In the genomic region with DNA sequence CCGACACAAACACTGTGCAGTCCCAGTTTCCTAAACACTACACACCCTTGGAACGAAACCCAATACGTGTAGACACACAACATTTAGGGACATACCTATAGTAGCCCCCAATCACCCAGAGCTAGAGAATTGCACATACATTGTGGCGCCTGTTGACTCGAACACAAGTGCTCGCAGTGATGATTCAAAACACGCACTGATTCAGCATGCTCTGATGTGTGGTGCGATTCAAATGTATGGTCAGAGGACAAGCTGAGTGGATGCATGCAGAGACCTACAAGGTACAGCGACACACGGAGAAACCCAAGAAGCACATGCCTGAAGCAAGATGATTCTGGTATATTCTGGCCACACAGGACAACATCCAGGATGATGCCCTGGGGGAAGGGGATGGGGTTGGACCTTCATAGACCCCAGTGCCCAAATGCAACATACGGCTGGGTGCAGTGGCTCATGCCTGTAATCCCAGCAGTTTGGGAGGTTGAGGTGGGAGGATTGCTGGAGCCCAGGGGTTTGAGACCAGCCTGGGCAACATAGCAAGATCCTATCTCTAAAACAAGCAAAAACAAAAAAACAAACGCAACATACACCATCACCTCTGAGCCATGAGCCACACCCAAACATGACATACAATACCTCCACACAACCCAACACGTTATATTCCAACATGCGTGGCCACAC, we compare ENCODE assay signal across 11 cellular contexts. TPM values are rescaled to one million over a fixed set of nuclear protein-coding genes. Genes with fewer than 3 reads are reported as not detected.
DNase-seq lines count a peak whose midpoint lies in the region; ATAC-seq and TF ChIP-seq lines count a peak whose summit lies in the region.
"Had no signal": no experiment of that assay in that cellular context is flagged by ENCODE, and none has a peak within 500 bp of the region (broad histone marks: within the 10 kb centered on the region; RNA-seq: fewer than 3 reads in every experiment).

No MANE protein-coding gene starts in this region.

- peak overlapping the region; percentile 80 to 81 for H3K27ac Mint-ChIP-seq in natural killer cell treated with Interleukin-12 subunit alpha and Interleukin-12 subunit beta and Interleukin-15 and Interleukin-18, amount 100 ng/mL, for 72 hours
- H3K27ac Mint-ChIP-seq in natural killer cell = no peak overlapping the region
- H3K27ac Mint-ChIP-seq in T-helper 1 cell treated with Interleukin-12 subunit alpha and Interleukin-12 subunit beta and Interleukin-4 antibody, amounts not matched to agents 30 μg/mL and 1 μg/mL, for 36 hours = peak overlapping the region; percentile 93

- in situ Hi-C loops in mammary epithelial cell (cut with MboI; ENCODE audit: low sequenced_read_pairs in 2 of 2) = loop anchor here in 1 of 2 donors (5.0 kb wide), 1 partner anchor 34 kb away; no protein-coding TSS in a partner anchor

- CTCF ChIA-PET in mammary epithelial cell (lab: Charles Lee; ENCODE audit: low non-redundant PET) = no interaction called here

- H3K4me3 Mint-ChIP-seq in natural killer cell treated with Interleukin-12 subunit alpha and Interleukin-12 subunit beta and Interleukin-15 and Interleukin-18, amount 100 ng/mL, for 72 hours = peak overlapping the region; percentile 91
- H3K4me3 Mint-ChIP-seq in natural killer cell = no peak overlapping the region
- peak overlapping the region; percentile 86 for H3K4me3 Mint-ChIP-seq in T-helper 1 cell treated with Interleukin-12 subunit alpha and Interleukin-12 subunit beta and Interleukin-4 antibody, amounts not matched to agents 30 μg/mL and 1 μg/mL, for 36 hours

- H3K4me1 Mint-ChIP-seq in natural killer cell treated with Interleukin-12 subunit alpha and Interleukin-12 subunit beta and Interleukin-15 and Interleukin-18, amount 100 ng/mL, for 72 hours (ENCODE audit: low read depth in 2 of 2) = peaks cover 55 to 77% of the 10 kb centered on the region in 2 donors
- peaks cover 0 to 23% of the 10 kb centered on the region in 2 donors for H3K4me1 Mint-ChIP-seq in natural killer cell
- peaks cover 70% of the 10 kb centered on the region for H3K4me1 Mint-ChIP-seq in T-helper 1 cell treated with Interleukin-12 subunit alpha and Interleukin-12 subunit beta and Interleukin-4 antibody, amounts not matched to agents 30 μg/mL and 1 μg/mL, for 36 hours (ENCODE audit: low read depth)

- H3K4me3 ChIP-seq in mammary epithelial cell (replicated peaks in 1 of 3; ENCODE audit: insufficient read depth in 1 of 3, low read depth in 2 of 3, low read length in 3 of 3) = peak overlapping the region in 1 of 3 experiments; percentile 87
- H3K4me3 ChIP-seq in suprapubic skin = peak overlapping the region; percentile 10
- no peak overlapping the region for H3K4me3 ChIP-seq in mucosa of descending colon
- H3K4me3 ChIP-seq: thyroid gland had no signal

- intact Hi-C loops in natural killer cell (cut with micrococcal nuclease) = no loop called here
- intact Hi-C loops in mammary epithelial cell (cut with micrococcal nuclease) = loop anchor here (1.0 to 10.0 kb wide), 5 partner anchors 16 to 337 kb away; a partner anchor contains a TSS
- intact Hi-C loops in mucosa of descending colon (cut with DNase I, micrococcal nuclease) = loop anchor here (5.0 kb wide), 1 partner anchor 34 kb away; no protein-coding TSS in a partner anchor

- no peak overlapping the region for H2AFZ ChIP-seq in mammary epithelial cell (ENCODE audit: low read depth, low read length)

- TF ChIP-seq EP300 in suprapubic skin (IDR thresholded peaks at IDR 0.05) = no peak

- peaks cover 49% of the 10 kb centered on the region for H3K79me2 ChIP-seq in mammary epithelial cell (ENCODE audit: insufficient read depth, low read length)

- H3K9ac ChIP-seq in mammary epithelial cell (ENCODE audit: insufficient read depth, low read length) = peak overlapping the region; percentile 92

- H3K4me2 ChIP-seq in mammary epithelial cell (ENCODE audit: insufficient read depth, low read depth, low read length) = no peak overlapping the region

- no peaks in the 10 kb centered on the region for H3K27me3 ChIP-seq in mammary epithelial cell (ENCODE audit: insufficient read depth, low read length)
- H3K27me3 ChIP-seq in suprapubic skin = no peaks in the 10 kb centered on the region
- H3K27me3 ChIP-seq: thyroid gland had no signal

- peaks cover 75% of the 10 kb centered on the region for H3K4me1 ChIP-seq in mammary epithelial cell (ENCODE audit: insufficient read depth, low read length)
- peaks cover 71% of the 10 kb centered on the region for H3K4me1 ChIP-seq in suprapubic skin
- H3K4me1 ChIP-seq in mucosa of descending colon (ENCODE audit: low read depth) = peaks cover 31% of the 10 kb centered on the region
- H3K4me1 ChIP-seq: thyroid gland had no signal

- BruUV-seq in mammary epithelial cell (replicated peaks; lab: Mats Ljungman, UMichigan) = no TSS peak

- H4K20me1 ChIP-seq in mammary epithelial cell (ENCODE audit: insufficient read depth, low read length) = no peaks in the 10 kb centered on the region

- TF ChIP-seq POLR2A in suprapubic skin (IDR thresholded peaks at IDR 0.05) = no peak

- H3K27ac ChIP-seq in mammary epithelial cell (ENCODE audit: insufficient read depth, low read depth, low read length) = peak overlapping the region; percentile 88
- H3K27ac ChIP-seq in suprapubic skin = peak overlapping the region; percentile 72
- H3K27ac ChIP-seq: thyroid gland had no signal

- WGBS in mammary epithelial cell (ENCODE audit: low coverage, missing lambda C conversion rate) = 94% methylated on average over 14 of the region's 14 CpGs
- 87% methylated on average over 14 of the region's 14 CpGs for WGBS in suprapubic skin

- H3K36me3 Mint-ChIP-seq in natural killer cell treated with Interleukin-12 subunit alpha and Interleukin-12 subunit beta and Interleukin-15 and Interleukin-18, amount 100 ng/mL, for 72 hours = no peaks in the 10 kb centered on the region
- H3K36me3 Mint-ChIP-seq in natural killer cell = no peaks in the 10 kb centered on the region
- peaks cover 18% of the 10 kb centered on the region for H3K36me3 Mint-ChIP-seq in T-helper 1 cell treated with Interleukin-12 subunit alpha and Interleukin-12 subunit beta and Interleukin-4 antibody, amounts not matched to agents 30 μg/mL and 1 μg/mL, for 36 hours (ENCODE audit: low read depth)

- peaks cover 0 to 32% of the 10 kb centered on the region in 2 donors for H3K27me3 Mint-ChIP-seq in natural killer cell treated with Interleukin-12 subunit alpha and Interleukin-12 subunit beta and Interleukin-15 and Interleukin-18, amount 100 ng/mL, for 72 hours
- H3K27me3 Mint-ChIP-seq in natural killer cell (ENCODE audit: low read depth in 2 of 2) = peaks cover 37 to 43% of the 10 kb centered on the region in 2 donors
- no peaks in the 10 kb centered on the region for H3K27me3 Mint-ChIP-seq in T-helper 1 cell treated with Interleukin-12 subunit alpha and Interleukin-12 subunit beta and Interleukin-4 antibody, amounts not matched to agents 30 μg/mL and 1 μg/mL, for 36 hours (ENCODE audit: low read depth)

- H3K36me3 ChIP-seq in mammary epithelial cell (ENCODE audit: insufficient read depth, low read length) (no peaks in the 10 kb centered on the region), suprapubic skin (no peaks in the 10 kb centered on the region), mucosa of descending colon (ENCODE audit: low read depth) (no peaks in the 10 kb centered on the region)
- H3K36me3 ChIP-seq: heart left ventricle, thyroid gland had no signal

- DNase-seq in natural killer cell treated with Interleukin-12 subunit alpha and Interleukin-12 subunit beta and Interleukin-15 and Interleukin-18, amount 100 ng/mL, for 72 hours (ENCODE audit: low spot score) = no peak
- DNase-seq in natural killer cell (no peak), mammary epithelial cell (peak; percentile 46), suprapubic skin (ENCODE audit: low spot score in 2 of 2) (no peak), NCI-H2107 (lab: John Stamatoyannopoulos, UW) (no peak), NCI-H1105 treated with DMSO at 0.1 percent for 48 hours (lab: John Stamatoyannopoulos, UW) (no peak), mucosa of descending colon (no peak)
- DNase-seq: heart left ventricle, NCI-H2029 treated with DMSO at 0.1 percent for 48 hours, thyroid gland had no signal

- H3K9me3 ChIP-seq in mammary epithelial cell (replicated peaks; ENCODE audit: insufficient read depth, low read length) (no peaks in the 10 kb centered on the region), suprapubic skin (no peaks in the 10 kb centered on the region), mucosa of descending colon (no peaks in the 10 kb centered on the region)
- H3K9me3 ChIP-seq: heart left ventricle, thyroid gland had no signal

- no peak for TF ChIP-seq CTCF in natural killer cell (IDR thresholded peaks at IDR 0.05)
- no peak for TF ChIP-seq CTCF in mammary epithelial cell (conservative IDR thresholded peaks at IDR 0.05 in 1 of 2, IDR thresholded peaks at IDR 0.05 in 1 of 2; ENCODE audit: extremely low read depth in 1 of 2, insufficient read depth in 1 of 2, low read depth in 1 of 2, low read length in 2 of 2)
- no peak for TF ChIP-seq CTCF in suprapubic skin (IDR thresholded peaks at IDR 0.05)
- no peak for TF ChIP-seq CTCF in mucosa of descending colon (IDR thresholded peaks at IDR 0.05)

- ATAC-seq in natural killer cell treated with Interleukin-12 subunit alpha and Interleukin-12 subunit beta and Interleukin-15 and Interleukin-18, amount 100 ng/mL, for 72 hours = peak in 1 of 2 donors; percentile 58
- ATAC-seq in natural killer cell = no peak
- no peak for ATAC-seq in mucosa of descending colon

- dilution Hi-C loops in mammary epithelial cell (cut with HindIII; ENCODE audit: low sequenced_read_pairs) = no loop called here

- H3K9me3 Mint-ChIP-seq in natural killer cell treated with Interleukin-12 subunit alpha and Interleukin-12 subunit beta and Interleukin-15 and Interleukin-18, amount 100 ng/mL, for 72 hours = no peaks in the 10 kb centered on the region
- H3K9me3 Mint-ChIP-seq in natural killer cell = no peaks in the 10 kb centered on the region
- H3K9me3 Mint-ChIP-seq in T-helper 1 cell treated with Interleukin-12 subunit alpha and Interleukin-12 subunit beta and Interleukin-4 antibody, amounts not matched to agents 30 μg/mL and 1 μg/mL, for 36 hours = no peaks in the 10 kb centered on the region

RNA-seq across cellular contexts. Expression of a gene that starts 1.0 kb away (rescaled TPM):
- total RNA-seq in natural killer cell treated with Interleukin-12 subunit alpha and Interleukin-12 subunit beta and Interleukin-15 and Interleukin-18, amount 100 ng/mL, for 72 hours = 100 to 1,000 TPM in 1 of 2 donors, 10 to 100 TPM in 1; 99.4 to 107 TPM
- total RNA-seq in natural killer cell (1 to 10 TPM in 2 of 3 donors, under 1 TPM in 1; 0.72 to 7.1 (median 1.4) TPM), mammary epithelial cell (100 to 1,000 TPM; 104 to 111 TPM), suprapubic skin (10 to 100 TPM; 26.4 to 77.9 (median 48.2) TPM), mucosa of descending colon (10 to 100 TPM; 14.9 to 36.2 (median 36.1) TPM)
- 163 TPM for polyA plus RNA-seq in mammary epithelial cell
- 112 TPM for polyA minus RNA-seq in mammary epithelial cell

RNA-seq across cellular contexts. Expression of a gene that starts 20.5 kb away (rescaled TPM):
- total RNA-seq in natural killer cell treated with Interleukin-12 subunit alpha and Interleukin-12 subunit beta and Interleukin-15 and Interleukin-18, amount 100 ng/mL, for 72 hours = under 1 TPM in 1 of 2 donors, not detected in 1; 0.29 TPM
- not detected for total RNA-seq in natural killer cell
- 1 to 10 TPM; 2.2 to 6.1 TPM for total RNA-seq in mammary epithelial cell
- polyA plus RNA-seq in mammary epithelial cell = 13.0 TPM
- polyA minus RNA-seq in mammary epithelial cell = 20.4 TPM
- 100 to 1,000 TPM in 1 of 4 donors, 10 to 100 TPM in 3; 48.5 to 114 (median 98.5) TPM for total RNA-seq in suprapubic skin
- 1 to 10 TPM in 2 of 3 donors, under 1 TPM in 1; 0.61 to 4.8 (median 3.9) TPM for total RNA-seq in mucosa of descending colon

RNA-seq across cellular contexts. Expression of a gene that starts 27.0 kb away (rescaled TPM):
- 100 to 1,000 TPM in 1 of 2 donors, 10 to 100 TPM in 1; 89.4 to 103 TPM for total RNA-seq in natural killer cell treated with Interleukin-12 subunit alpha and Interleukin-12 subunit beta and Interleukin-15 and Interleukin-18, amount 100 ng/mL, for 72 hours
- total RNA-seq in natural killer cell (10 to 100 TPM; 23.3 to 37.4 (median 28.3) TPM), mammary epithelial cell (10 to 100 TPM in 1 of 2 donors, 1 to 10 TPM in 1; 7.5 to 62.7 TPM), suprapubic skin (10 to 100 TPM; 21.5 to 44.4 (median 30.1) TPM), mucosa of descending colon (10 to 100 TPM; 32.2 to 41.4 (median 34.7) TPM)
- polyA plus RNA-seq in mammary epithelial cell = 19.3 TPM
- polyA minus RNA-seq in mammary epithelial cell = 46.8 TPM

RNA-seq across cellular contexts. Expression of a gene that starts 45.4 kb away (rescaled TPM):
- total RNA-seq in natural killer cell treated with Interleukin-12 subunit alpha and Interleukin-12 subunit beta and Interleukin-15 and Interleukin-18, amount 100 ng/mL, for 72 hours = 1 to 10 TPM; 7.2 to 8.3 TPM
- total RNA-seq in natural killer cell (1 to 10 TPM; 4.1 to 8.0 (median 7.1) TPM), mammary epithelial cell (10 to 100 TPM; 10.8 to 13.2 TPM), suprapubic skin (10 to 100 TPM in 2 of 4 donors, 1 to 10 TPM in 2; 4.7 to 26.4 (median 10.0) TPM), mucosa of descending colon (10 to 100 TPM in 2 of 3 donors, 1 to 10 TPM in 1; 7.6 to 21.8 (median 14.1) TPM)
- 2.0 TPM for polyA plus RNA-seq in mammary epithelial cell
- 0.98 TPM for polyA minus RNA-seq in mammary epithelial cell

Comparison
In these comparisons a context has a peak if more than half of its experiments do, and no peak if none do; other contexts are left out.
1. H3K27ac Mint-ChIP-seq: peak in natural killer cell treated with Interleukin-12 subunit alpha and Interleukin-12 subunit beta and Interleukin-15 and Interleukin-18, amount 100 ng/mL, for 72 hours (2 of 2) and T-helper 1 cell treated with Interleukin-12 subunit alpha and Interleukin-12 subunit beta and Interleukin-4 antibody, amounts not matched to agents 30 μg/mL and 1 μg/mL, for 36 hours (single experiment); none in natural killer cell (0 of 2).
2. RNA of a gene that starts 20.5 kb away (total RNA-seq): 48.5 to 114 TPM in suprapubic skin; 2.2 to 6.1 TPM in mammary epithelial cell, 0.61 to 4.8 TPM in mucosa of descending colon, 0.29 TPM in natural killer cell treated with Interleukin-12 subunit alpha and Interleukin-12 subunit beta and Interleukin-15 and Interleukin-18, amount 100 ng/mL, for 72 hours and not detected in natural killer cell; every median in the first group is over 4 times any median in the second.